Comparison of ENCODE assay signal across 19 cellular contexts in genomic region chr2:66430195-66430905, GRCh38. TPM values are rescaled to one million over a fixed set of nuclear protein-coding genes. Genes with fewer than 3 reads are reported as not detected.
DNase-seq lines count a peak whose midpoint lies in the region; TF ChIP-seq lines count a peak whose summit lies in the region.
"Had no signal": no experiment of that assay in that cellular context is flagged by ENCODE, and none has a peak within 500 bp of the region (broad histone marks: within the 10 kb centered on the region; RNA-seq: fewer than 3 reads in every experiment).

No MANE protein-coding gene starts in this region.

- DNase-seq in NCI-H82 (lab: John Stamatoyannopoulos, UW) (peak; percentile 26), NCI-H82 treated with DMSO at 0.1 percent for 48 hours (lab: John Stamatoyannopoulos, UW; ENCODE audit: unreplicated experiment) (no peak), NCI-H526 (lab: John Stamatoyannopoulos, UW) (no peak), chondrocyte (ENCODE audit: low spot score) (no peak), endothelial cell (ENCODE audit: low spot score) (no peak)
- DNase-seq: activated CD4-positive, alpha-beta T cell treated with anti-CD3 and anti-CD28 coated beads, Interleukin-2, amount 50 U/mL, for 48 hours; activated CD4-positive, CD25-positive, alpha-beta regulatory T cell; DMS79; heart right ventricle; naive thymus-derived CD4-positive, alpha-beta T cell; NCI-H187 treated with DMSO at 0.1 percent for 48 hours; psoas muscle; SW 1271 had no signal

- no peaks in the 10 kb centered on the region for H3K9me3 ChIP-seq in stomach smooth muscle (ENCODE audit: control insufficient read depth in 2 of 2, low read length in 2 of 2)
- H3K9me3 ChIP-seq: heart right ventricle, psoas muscle had no signal

- no peaks in the 10 kb centered on the region for H3K27me3 ChIP-seq in stomach smooth muscle (ENCODE audit: control insufficient read depth in 1 of 2, insufficient read depth in 2 of 2, low read length in 2 of 2)

- peak overlapping the region; percentile 51 to 63 for H3K4me3 ChIP-seq in stomach smooth muscle (ENCODE audit: low read length in 2 of 2)
- H3K4me3 ChIP-seq: heart right ventricle, psoas muscle had no signal

- H3K27ac Mint-ChIP-seq in brain = peak overlapping the region in 2 of 5 experiments; percentile 26 to 42
- peak overlapping the region; percentile 91 to 99 (median 98) for H3K27ac Mint-ChIP-seq in nephron
- H3K27ac Mint-ChIP-seq in chondrocyte (ENCODE audit: unreplicated experiment) = no peak overlapping the region
- H3K27ac Mint-ChIP-seq in endothelial cell (ENCODE audit: unreplicated experiment) = no peak overlapping the region
- H3K27ac Mint-ChIP-seq: activated T-helper 2 cell treated with anti-CD3 and anti-CD28 coated beads, Interferon-gamma antibody, Interleukin-2, Interleukin-4, amounts not matched to agents 10 μg/mL and 5 μg/mL and 100 μg/mL, durations not matched to agents 14 hours and 24 hours and 36 hours; memory B cell; naive thymus-derived CD4-positive, alpha-beta T cell had no signal

- H3K9me3 Mint-ChIP-seq in brain (peaks cover 0 to 2% (median 0%) of the 10 kb centered on the region in 5 experiments), nephron (peaks cover 4% of the 10 kb centered on the region), chondrocyte (ENCODE audit: low read depth) (no peaks in the 10 kb centered on the region), endothelial cell (ENCODE audit: unreplicated experiment) (no peaks in the 10 kb centered on the region)
- H3K9me3 Mint-ChIP-seq: activated T-helper 2 cell treated with anti-CD3 and anti-CD28 coated beads, Interferon-gamma antibody, Interleukin-2, Interleukin-4, amounts not matched to agents 10 μg/mL and 5 μg/mL and 100 μg/mL, durations not matched to agents 14 hours and 24 hours and 36 hours; memory B cell had no signal

- H3K27ac ChIP-seq in stomach smooth muscle (ENCODE audit: low read length) = peak overlapping the region; percentile 97
- H3K27ac ChIP-seq: epithelial cell of prostate, heart right ventricle, psoas muscle had no signal

- H3K36me3 Mint-ChIP-seq in brain (no peaks in the 10 kb centered on the region), nephron (ENCODE audit: low read depth) (no peaks in the 10 kb centered on the region), chondrocyte (ENCODE audit: low read depth) (no peaks in the 10 kb centered on the region), endothelial cell (ENCODE audit: low read depth, unreplicated experiment) (peaks cover 3% of the 10 kb centered on the region)
- H3K36me3 Mint-ChIP-seq: memory B cell had no signal

- no peaks in the 10 kb centered on the region for H3K36me3 ChIP-seq in stomach smooth muscle (ENCODE audit: control insufficient read depth in 2 of 2, insufficient read depth in 2 of 2, low read length in 2 of 2)
- H3K36me3 ChIP-seq: heart right ventricle had no signal

- H3K4me1 Mint-ChIP-seq in brain (peaks cover 55% of the 10 kb centered on the region), nephron (peaks cover 31% of the 10 kb centered on the region), chondrocyte (ENCODE audit: low read depth) (peaks cover 34% of the 10 kb centered on the region), endothelial cell (ENCODE audit: unreplicated experiment) (peaks cover 31% of the 10 kb centered on the region)

- peaks cover 24% of the 10 kb centered on the region for H3K4me1 ChIP-seq in stomach smooth muscle (ENCODE audit: control insufficient read depth, insufficient read depth, low read length)

- H3K9ac ChIP-seq in stomach smooth muscle (ENCODE audit: low read length in 2 of 2) = peak overlapping the region; percentile 58 to 64

- no peak for TF ChIP-seq CTCF in brain (conservative IDR thresholded peaks at IDR 0.05)
- TF ChIP-seq CTCF in nephron (IDR thresholded peaks at IDR 0.05; ENCODE audit: unreplicated experiment in 3 of 3) = no peak
- TF ChIP-seq CTCF in chondrocyte (IDR thresholded peaks at IDR 0.05) = no peak
- no peak for TF ChIP-seq CTCF in endothelial cell (IDR thresholded peaks at IDR 0.05; ENCODE audit: unreplicated experiment)

- H3K27me3 Mint-ChIP-seq in brain (peaks cover 67% of the 10 kb centered on the region), nephron (ENCODE audit: low read depth) (peaks cover 53% of the 10 kb centered on the region), chondrocyte (ENCODE audit: low read depth) (peaks cover 52% of the 10 kb centered on the region), endothelial cell (ENCODE audit: unreplicated experiment) (peaks cover 15% of the 10 kb centered on the region)

- peak overlapping the region in 4 of 5 experiments; percentile 5 to 75 (median 56) for H3K4me3 Mint-ChIP-seq in brain
- H3K4me3 Mint-ChIP-seq in nephron = peak overlapping the region; percentile 76 to 98 (median 98)
- H3K4me3 Mint-ChIP-seq in chondrocyte (ENCODE audit: unreplicated experiment) = no peak overlapping the region
- H3K4me3 Mint-ChIP-seq in endothelial cell (ENCODE audit: unreplicated experiment) = no peak overlapping the region
- H3K4me3 Mint-ChIP-seq: memory B cell; naive thymus-derived CD4-positive, alpha-beta T cell had no signal

RNA-seq across cellular contexts. Expression of gene MEIS1, which starts 4.6 kb away (rescaled TPM):
- 3.5 TPM for polyA plus RNA-seq in brain (ENCODE audit: insufficient read depth, low read depth, low replicate concordance)
- 1.1 to 18.5 TPM (median 16.9 TPM) in 3 replicates for total RNA-seq in chondrocyte
- total RNA-seq in endothelial cell (ENCODE audit: unreplicated experiment) = 13.3 TPM
- total RNA-seq: activated T-helper 2 cell treated with anti-CD3 and anti-CD28 coated beads, Interferon-gamma antibody, Interleukin-2, Interleukin-4, amounts not matched to agents 10 μg/mL and 5 μg/mL and 100 μg/mL, durations not matched to agents 14 hours and 24 hours and 36 hours had no signal
- polyA plus RNA-seq: naive thymus-derived CD4-positive, alpha-beta T cell had no signal

Comparison
In these comparisons a context has a peak if more than half of its experiments do, and no peak if none do; other contexts are left out.
1. H3K27ac Mint-ChIP-seq: peak in nephron (3 of 3); none in chondrocyte (single experiment) and endothelial cell (single experiment).
2. H3K4me3 Mint-ChIP-seq: peak in brain (4 of 5) and nephron (3 of 3); none in chondrocyte (single experiment) and endothelial cell (single experiment).